20 cellular contexts compared by ENCODE assay signal in genomic region chr3:34072297-34072696, GRCh38.
"Had no signal": no experiment of that assay in that cellular context is flagged by ENCODE, and none has a peak within 500 bp of the region (broad histone marks: within the 10 kb centered on the region; RNA-seq: fewer than 3 reads in every experiment).

No MANE protein-coding gene starts in this region.

- H3K4me2 ChIP-seq: smooth muscle cell had no signal

- H3K4me1 Mint-ChIP-seq: activated naive CD4-positive, alpha-beta T cell treated with anti-CD3 and anti-CD28 coated beads, Interleukin-2, amount 10 ng/mL, durations not matched to agents 7 days and 5 days; naive thymus-derived CD4-positive, alpha-beta T cell had no signal

- H3K9me3 ChIP-seq: gastrocnemius medialis, heart right ventricle, ovary, right lobe of liver, suprapubic skin had no signal

- H3K27ac ChIP-seq: gastrocnemius medialis, heart right ventricle, ovary, right lobe of liver, suprapubic skin had no signal

- H3K36me3 ChIP-seq: gastrocnemius medialis, heart right ventricle, ovary, right lobe of liver, suprapubic skin had no signal

- H3K27ac Mint-ChIP-seq: activated CD4-positive, alpha-beta memory T cell treated with anti-CD3 and anti-CD28 coated beads for 36 hours; activated CD4-positive, alpha-beta T cell treated with anti-CD3 and anti-CD28 coated beads for 36 hours; activated CD8-positive, alpha-beta memory T cell treated with anti-CD3 and anti-CD28 coated beads, Interleukin-2, amount 10 ng/mL, durations not matched to agents 7 days and 5 days; activated naive CD4-positive, alpha-beta T cell treated with anti-CD3 and anti-CD28 coated beads, Interleukin-2, amount 10 ng/mL, durations not matched to agents 7 days and 5 days; activated T-cell treated with anti-CD3 and anti-CD28 coated beads, Interleukin-2, amount 50 U/mL, for 24 hours; endodermal cell; naive thymus-derived CD4-positive, alpha-beta T cell; stimulated activated naive CD8-positive, alpha-beta T cell treated with anti-CD3 and anti-CD28 coated beads, Interleukin-15, Interleukin-2, amounts not matched to agents 100 ng/mL and 50 ng/mL, for 24 hours had no signal

- H3K27me3 Mint-ChIP-seq: activated CD4-positive, alpha-beta memory T cell treated with anti-CD3 and anti-CD28 coated beads for 36 hours; activated CD4-positive, alpha-beta T cell treated with anti-CD3 and anti-CD28 coated beads for 36 hours; activated CD8-positive, alpha-beta memory T cell treated with anti-CD3 and anti-CD28 coated beads, Interleukin-2, amount 10 ng/mL, durations not matched to agents 7 days and 5 days; activated T-cell treated with anti-CD3 and anti-CD28 coated beads, Interleukin-2, amount 50 U/mL, for 24 hours; stimulated activated naive CD8-positive, alpha-beta T cell treated with anti-CD3 and anti-CD28 coated beads, Interleukin-15, Interleukin-2, amounts not matched to agents 100 ng/mL and 50 ng/mL, for 24 hours had no signal

- DNase-seq: activated CD4-positive, alpha-beta memory T cell treated with anti-CD3 and anti-CD28 coated beads for 36 hours; activated CD4-positive, alpha-beta T cell treated with anti-CD3 and anti-CD28 coated beads for 36 hours; activated CD8-positive, alpha-beta memory T cell treated with anti-CD3 and anti-CD28 coated beads, Interleukin-2, amount 10 ng/mL, durations not matched to agents 7 days and 5 days; activated naive CD4-positive, alpha-beta T cell treated with anti-CD3 and anti-CD28 coated beads, Interleukin-2, amount 10 ng/mL, durations not matched to agents 7 days and 5 days; activated T-cell treated with anti-CD3 and anti-CD28 coated beads, Interleukin-2, amount 50 U/mL, for 24 hours; dorsolateral prefrontal cortex; endodermal cell; gastrocnemius medialis; heart right ventricle; left colon; naive thymus-derived CD4-positive, alpha-beta T cell; ovary; right lobe of liver; stimulated activated CD4-positive, alpha-beta T cell treated with anti-CD3 and anti-CD28 coated beads, Interleukin-4, amount 100 ng/mL, for 4 hours; stimulated activated CD8-positive, alpha-beta memory T cell treated with anti-CD3 and anti-CD28 coated beads, Interleukin-4, amount 100 ng/mL, for 48 hours; trophoblast cell had no signal

- ATAC-seq: activated CD4-positive, alpha-beta T cell treated with anti-CD3 and anti-CD28 coated beads for 36 hours; activated CD8-positive, alpha-beta memory T cell treated with anti-CD3 and anti-CD28 coated beads, Interleukin-2, amount 10 ng/mL, durations not matched to agents 7 days and 5 days; gastrocnemius medialis; heart right ventricle; left colon; naive thymus-derived CD4-positive, alpha-beta T cell; right lobe of liver had no signal

- H3K4me3 Mint-ChIP-seq: activated CD4-positive, alpha-beta memory T cell treated with anti-CD3 and anti-CD28 coated beads for 36 hours; activated CD4-positive, alpha-beta T cell treated with anti-CD3 and anti-CD28 coated beads for 36 hours; activated CD8-positive, alpha-beta memory T cell treated with anti-CD3 and anti-CD28 coated beads, Interleukin-2, amount 10 ng/mL, durations not matched to agents 7 days and 5 days; activated naive CD4-positive, alpha-beta T cell treated with anti-CD3 and anti-CD28 coated beads, Interleukin-2, amount 10 ng/mL, durations not matched to agents 7 days and 5 days; activated T-cell treated with anti-CD3 and anti-CD28 coated beads, Interleukin-2, amount 50 U/mL, for 24 hours; endodermal cell; naive thymus-derived CD4-positive, alpha-beta T cell; stimulated activated naive CD8-positive, alpha-beta T cell treated with anti-CD3 and anti-CD28 coated beads, Interleukin-15, Interleukin-2, amounts not matched to agents 100 ng/mL and 50 ng/mL, for 24 hours had no signal

- H3K4me3 ChIP-seq: dorsolateral prefrontal cortex, gastrocnemius medialis, heart right ventricle, lung, ovary, right lobe of liver, smooth muscle cell, suprapubic skin had no signal

- H3K36me3 Mint-ChIP-seq: activated CD4-positive, alpha-beta memory T cell treated with anti-CD3 and anti-CD28 coated beads for 36 hours; activated CD8-positive, alpha-beta memory T cell treated with anti-CD3 and anti-CD28 coated beads, Interleukin-2, amount 10 ng/mL, durations not matched to agents 7 days and 5 days; activated naive CD4-positive, alpha-beta T cell treated with anti-CD3 and anti-CD28 coated beads, Interleukin-2, amount 10 ng/mL, durations not matched to agents 7 days and 5 days; naive thymus-derived CD4-positive, alpha-beta T cell had no signal

- H3K9me3 Mint-ChIP-seq: activated CD4-positive, alpha-beta memory T cell treated with anti-CD3 and anti-CD28 coated beads for 36 hours; activated naive CD4-positive, alpha-beta T cell treated with anti-CD3 and anti-CD28 coated beads, Interleukin-2, amount 10 ng/mL, durations not matched to agents 7 days and 5 days; activated T-cell treated with anti-CD3 and anti-CD28 coated beads, Interleukin-2, amount 50 U/mL, for 24 hours; naive thymus-derived CD4-positive, alpha-beta T cell; stimulated activated naive CD8-positive, alpha-beta T cell treated with anti-CD3 and anti-CD28 coated beads, Interleukin-15, Interleukin-2, amounts not matched to agents 100 ng/mL and 50 ng/mL, for 24 hours had no signal

- H3K4me1 ChIP-seq: gastrocnemius medialis, heart right ventricle, right lobe of liver, suprapubic skin had no signal
